In the genomic region with DNA sequence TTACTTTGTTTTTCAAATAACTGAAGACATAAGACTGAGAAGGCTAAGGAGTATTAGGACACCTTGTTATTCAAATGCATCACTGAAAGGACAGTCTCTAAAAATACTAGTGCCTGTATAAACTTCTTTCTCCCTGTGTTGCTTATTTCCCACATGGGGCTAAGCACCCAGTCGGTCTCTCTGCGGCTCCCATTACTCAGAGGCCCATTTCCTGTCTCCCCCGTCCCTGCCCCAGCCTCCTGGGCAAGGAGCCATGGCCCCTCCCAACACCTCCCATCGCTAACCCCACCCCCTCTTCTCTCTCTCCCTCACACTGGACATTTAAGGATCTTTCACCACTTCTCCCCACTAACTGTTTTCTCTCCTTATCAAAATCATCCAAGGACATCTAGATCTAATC, we compare ENCODE assay signal across 9 cellular contexts.
DNase-seq lines count a peak whose midpoint lies in the region; ATAC-seq and TF ChIP-seq lines count a peak whose summit lies in the region.
"Had no signal": no experiment of that assay in that cellular context is flagged by ENCODE, and none has a peak within 500 bp of the region (broad histone marks: within the 10 kb centered on the region; RNA-seq: fewer than 3 reads in every experiment).

No MANE protein-coding gene starts in this region.

- no peaks in the 10 kb centered on the region for H3K27me3 Mint-ChIP-seq in stimulated activated memory B cell treated with anti-CD40 and anti-IgM and Interleukin-4, amounts not matched to agents 10 μg/mL and 1 μg/mL and 100 μg/mL, for 72 hours

- POLR2A ChIA-PET in GM10248 (lab: Yijun Ruan, JAX) = interaction anchor here (0.6 kb wide), 1 partner anchor 81 kb away, joined by 3 read pairs; no protein-coding TSS in a partner anchor

- no peak overlapping the region for H3K4me3 Mint-ChIP-seq in stimulated activated memory B cell treated with anti-CD40 and anti-IgM and Interleukin-4, amounts not matched to agents 10 μg/mL and 1 μg/mL and 100 μg/mL, for 72 hours

- no peak for ATAC-seq in stimulated activated memory B cell treated with anti-CD40 and anti-IgM and Interleukin-4, amounts not matched to agents 10 μg/mL and 1 μg/mL and 100 μg/mL, for 72 hours
- ATAC-seq in HG03378 (IDR thresholded peaks at IDR 0.05; ENCODE audit: unreplicated experiment) = no peak

- TF ChIP-seq CTCF in GM10248 (IDR thresholded peaks at IDR 0.05; ENCODE audit: control extremely low read depth, extremely low read depth, low read depth, missing control alignments) = no peak

- peaks cover 39% of the 10 kb centered on the region for H3K36me3 Mint-ChIP-seq in stimulated activated memory B cell treated with anti-CD40 and anti-IgM and Interleukin-4, amounts not matched to agents 10 μg/mL and 1 μg/mL and 100 μg/mL, for 72 hours

- peak; percentile 72 to 78 for DNase-seq in NCI-H2081 (lab: John Stamatoyannopoulos, UW)
- DNase-seq in NCI-H2081 treated with DMSO at 0.1 percent for 48 hours (lab: John Stamatoyannopoulos, UW) = no peak
- peak; percentile 52 for DNase-seq in NOMO-1 treated with dmso at 0.1 percent for 144 hours (lab: John Stamatoyannopoulos, UW; ENCODE audit: unreplicated experiment)
- peak; percentile 70 for DNase-seq in fibroblast of the conjunctiva (ENCODE audit: low read depth)
- no peak for DNase-seq in NCI-H2196 (lab: John Stamatoyannopoulos, UW; ENCODE audit: unreplicated experiment)
- no peak for DNase-seq in GM10248 (ENCODE audit: extremely low spot score)
- DNase-seq: 8988T had no signal

- H3K27ac Mint-ChIP-seq in stimulated activated memory B cell treated with anti-CD40 and anti-IgM and Interleukin-4, amounts not matched to agents 10 μg/mL and 1 μg/mL and 100 μg/mL, for 72 hours = peak overlapping the region; percentile 81

- CTCF ChIA-PET in GM10248 (lab: Yijun Ruan, JAX) = interaction anchor here (2.0 kb wide), 1 partner anchor 89 kb away, joined by 5 read pairs; no protein-coding TSS in a partner anchor

- peaks cover 51% of the 10 kb centered on the region for H3K4me1 Mint-ChIP-seq in stimulated activated memory B cell treated with anti-CD40 and anti-IgM and Interleukin-4, amounts not matched to agents 10 μg/mL and 1 μg/mL and 100 μg/mL, for 72 hours

- H3K9me3 Mint-ChIP-seq in stimulated activated memory B cell treated with anti-CD40 and anti-IgM and Interleukin-4, amounts not matched to agents 10 μg/mL and 1 μg/mL and 100 μg/mL, for 72 hours = peaks cover 2% of the 10 kb centered on the region

Comparison
In these comparisons a context has a peak if more than half of its experiments do, and no peak if none do; other contexts are left out.
1. DNase-seq: peak in NCI-H2081 (2 of 2), NOMO-1 treated with dmso at 0.1 percent for 144 hours (single experiment) and fibroblast of the conjunctiva (single experiment); none in NCI-H2081 treated with DMSO at 0.1 percent for 48 hours (single experiment), NCI-H2196 (single experiment) and GM10248 (single experiment).